1 cellular context compared by ENCODE assay signal in the genomic region with DNA sequence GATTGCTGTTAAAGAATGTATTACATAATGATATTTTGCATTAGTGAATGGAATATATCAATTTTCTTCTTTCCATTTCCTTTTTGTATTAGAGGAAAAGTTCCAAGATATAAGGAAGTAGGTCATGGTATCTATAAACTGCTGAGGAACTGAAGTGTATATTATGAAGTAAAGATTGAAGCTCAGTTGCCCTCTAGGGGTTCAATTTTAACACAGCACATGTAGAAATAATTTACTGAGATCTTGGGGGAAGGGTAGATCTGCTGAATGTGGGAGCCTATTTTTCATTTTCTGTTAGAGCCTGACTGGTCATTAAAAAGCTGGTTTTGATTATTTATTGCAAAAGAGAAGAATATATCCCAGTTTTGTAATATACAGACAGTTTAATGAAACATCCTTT.
TF ChIP-seq lines count a peak whose summit lies in the region.

No MANE protein-coding gene starts in this region.

TF ChIP-seq in HCT116, 20 proteins besides CTCF, POLR2A, EP300 and RAD21 (continued from another document):
- TF ChIP-seq ZNF274 (IDR thresholded peaks at IDR 0.05; ENCODE audit: low read depth, low read length) = no peak
